Comparison of ENCODE assay signal across 15 cellular contexts in genomic region chr2:84792856-84793522, GRCh38.
"Had no signal": no experiment of that assay in that cellular context is flagged by ENCODE, and none has a peak within 500 bp of the region (broad histone marks: within the 10 kb centered on the region; RNA-seq: fewer than 3 reads in every experiment).

No MANE protein-coding gene starts in this region.

- H3K4me1 Mint-ChIP-seq: endodermal cell, mesothelial cell of epicardium had no signal

- FAIRE-seq: pancreas had no signal

- H3K27ac Mint-ChIP-seq: activated naive CD4-positive, alpha-beta T cell treated with anti-CD3 and anti-CD28 coated beads, Interleukin-2, amount 50 U/mL, for 24 hours; endodermal cell; mesothelial cell of epicardium; neural progenitor cell had no signal

- H3K27me3 Mint-ChIP-seq: activated naive CD4-positive, alpha-beta T cell treated with anti-CD3 and anti-CD28 coated beads, Interleukin-2, amount 50 U/mL, for 24 hours; T-helper 17 cell had no signal

- H3K36me3 Mint-ChIP-seq: mesothelial cell of epicardium, neural progenitor cell had no signal

- H3K9me3 Mint-ChIP-seq: neural progenitor cell had no signal

- H3K27me3 ChIP-seq: gastrocnemius medialis, heart right ventricle, neural progenitor cell, pancreas, stomach, thyroid gland, vagina had no signal

- H3K4me3 Mint-ChIP-seq: activated naive CD4-positive, alpha-beta T cell treated with anti-CD3 and anti-CD28 coated beads, Interleukin-2, amount 50 U/mL, for 24 hours; endodermal cell; mesothelial cell of epicardium; neural progenitor cell; T-helper 17 cell had no signal

- H3K36me3 ChIP-seq: gastrocnemius medialis, heart right ventricle, neural progenitor cell, pancreas, stomach, thyroid gland, vagina had no signal

- H3K4me1 ChIP-seq: gastrocnemius medialis, neural progenitor cell, pancreas, stomach, thyroid gland, vagina had no signal

- DNase-seq: activated CD4-positive, alpha-beta T cell treated with anti-CD3 and anti-CD28 coated beads, Interleukin-2, amount 50 U/mL, for 1 hour; amygdala; endodermal cell; gastrocnemius medialis; heart right ventricle; pancreas; stimulated activated CD4-positive, alpha-beta T cell treated with anti-CD3 and anti-CD28 coated beads, Interleukin-4, amount 100 ng/mL, for 4 hours; stomach; T-helper 17 cell; thyroid gland had no signal

- H3K27ac ChIP-seq: gastrocnemius medialis, heart right ventricle, neural progenitor cell, pancreas, stomach, thyroid gland, vagina had no signal

- ATAC-seq: esophagus mucosa, gastrocnemius medialis, heart right ventricle, pancreas, T-helper 17 cell had no signal

- H3K9me3 ChIP-seq: gastrocnemius medialis, pancreas, stomach, thyroid gland, vagina had no signal

- H3K4me3 ChIP-seq: gastrocnemius medialis, heart right ventricle, neural progenitor cell, pancreas, stomach, thyroid gland, vagina had no signal
